Comparison of ENCODE assay signal across 17 cellular contexts in the genomic region with DNA sequence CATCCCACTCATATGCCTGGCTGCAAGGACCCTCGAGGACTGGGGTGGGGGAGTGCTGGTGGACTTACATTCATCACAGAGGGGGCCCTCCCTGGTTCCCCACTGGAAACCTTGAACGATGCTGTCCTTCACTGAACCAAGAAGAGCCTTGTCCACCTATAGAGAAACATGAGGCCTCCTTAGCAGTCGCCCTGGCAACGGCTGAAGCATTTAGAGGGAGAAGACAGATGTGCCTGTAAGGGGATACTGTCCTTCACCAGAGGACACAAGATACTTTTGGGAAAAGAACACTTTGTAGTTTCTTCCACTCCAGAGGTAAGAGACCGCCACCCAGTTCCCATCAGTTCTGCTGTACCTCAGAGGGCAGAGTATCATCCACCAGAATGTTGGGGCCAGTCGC. TPM values are rescaled to one million over a fixed set of nuclear protein-coding genes. Genes with fewer than 3 reads are reported as not detected.
A peak's percentile ranks its signal among the peaks of the same experiment; 100 is the strongest.
DNase-seq lines count a peak whose midpoint lies in the region; ATAC-seq and TF ChIP-seq lines count a peak whose summit lies in the region.
"Had no signal": no experiment of that assay in that cellular context is flagged by ENCODE, and none has a peak within 500 bp of the region (broad histone marks: within the 10 kb centered on the region; RNA-seq: fewer than 3 reads in every experiment).

No MANE protein-coding gene starts in this region.

- peak overlapping the region; percentile 37 for H3K27ac Mint-ChIP-seq in T-helper 17 cell
- H3K27ac Mint-ChIP-seq in nephron progenitor cell, result peak overlapping the region; percentile 93
- H3K27ac Mint-ChIP-seq in activated CD4-positive, alpha-beta T cell treated with anti-CD3 and anti-CD28 coated beads, Interleukin-2, amount 10 ng/mL, durations not matched to agents 24 days and 14 days, result no peak overlapping the region
- H3K27ac Mint-ChIP-seq: HFFc6 had no signal

- H3K4me3 ChIP-seq in BLaER1, result no peak overlapping the region

- peak overlapping the region; percentile 54 for H3K27ac ChIP-seq in BLaER1
- H3K27ac ChIP-seq: 22Rv1 had no signal

- no peaks in the 10 kb centered on the region for H3K4me1 Mint-ChIP-seq in T-helper 17 cell
- H3K4me1 Mint-ChIP-seq in nephron progenitor cell, result peaks cover 18% of the 10 kb centered on the region
- H3K4me1 Mint-ChIP-seq in activated CD4-positive, alpha-beta T cell treated with anti-CD3 and anti-CD28 coated beads, Interleukin-2, amount 10 ng/mL, durations not matched to agents 24 days and 14 days, result no peaks in the 10 kb centered on the region
- H3K4me1 Mint-ChIP-seq: CD4-positive, CD25-positive, alpha-beta regulatory T cell had no signal

- H3K4me1 ChIP-seq in BLaER1, result peaks cover 100% of the 10 kb centered on the region

- no peaks in the 10 kb centered on the region for H3K27me3 ChIP-seq in BLaER1

- no peak overlapping the region for H3K9ac ChIP-seq in BLaER1

- ATAC-seq in T-helper 17 cell, result no peak

- no peaks in the 10 kb centered on the region for H3K9me3 Mint-ChIP-seq in nephron progenitor cell
- no peaks in the 10 kb centered on the region for H3K9me3 Mint-ChIP-seq in activated CD4-positive, alpha-beta T cell treated with anti-CD3 and anti-CD28 coated beads, Interleukin-2, amount 10 ng/mL, durations not matched to agents 24 days and 14 days
- H3K9me3 Mint-ChIP-seq: CD4-positive, CD25-positive, alpha-beta regulatory T cell; HFFc6 had no signal

- peak; percentile 29 for DNase-seq in DMS 273 (lab: John Stamatoyannopoulos, UW; ENCODE audit: unreplicated experiment)
- no peak for DNase-seq in DMS 273 treated with DMSO at 0.1 percent for 48 hours (lab: John Stamatoyannopoulos, UW)
- no peak for DNase-seq in T-helper 17 cell
- DNase-seq in nephron progenitor cell, result peak; percentile 22
- no peak for DNase-seq in COLO829 (ENCODE audit: low spot score)
- no peak for DNase-seq in DMS53 treated with DMSO at 0.1 percent for 48 hours (lab: John Stamatoyannopoulos, UW; ENCODE audit: unreplicated experiment)
- no peak for DNase-seq in activated CD4-positive, alpha-beta T cell treated with anti-CD3 and anti-CD28 coated beads, Interleukin-2, amount 10 ng/mL, durations not matched to agents 24 days and 14 days
- DNase-seq: Calu3; CD4-positive, CD25-positive, alpha-beta regulatory T cell; HCEC 1CT; HFFc6 had no signal

- no peaks in the 10 kb centered on the region for H3K27me3 Mint-ChIP-seq in T-helper 17 cell
- H3K27me3 Mint-ChIP-seq in nephron progenitor cell (ENCODE audit: low read depth, poor library complexity), result no peaks in the 10 kb centered on the region
- no peaks in the 10 kb centered on the region for H3K27me3 Mint-ChIP-seq in activated CD4-positive, alpha-beta T cell treated with anti-CD3 and anti-CD28 coated beads, Interleukin-2, amount 10 ng/mL, durations not matched to agents 24 days and 14 days
- H3K27me3 Mint-ChIP-seq: CD4-positive, CD25-positive, alpha-beta regulatory T cell had no signal

- peaks cover 11% of the 10 kb centered on the region for H3K36me3 Mint-ChIP-seq in T-helper 17 cell (ENCODE audit: low read depth)
- peaks cover 79% of the 10 kb centered on the region for H3K36me3 Mint-ChIP-seq in nephron progenitor cell (ENCODE audit: low read depth)
- H3K36me3 Mint-ChIP-seq in activated CD4-positive, alpha-beta T cell treated with anti-CD3 and anti-CD28 coated beads, Interleukin-2, amount 10 ng/mL, durations not matched to agents 24 days and 14 days (ENCODE audit: low read depth), result peaks cover 70% of the 10 kb centered on the region

- peak overlapping the region; percentile 71; the same call in 1 of the 2 replicates for H3K4me2 ChIP-seq in BLaER1

- H3K4me3 Mint-ChIP-seq in T-helper 17 cell, result no peak overlapping the region
- peak overlapping the region; percentile 5 for H3K4me3 Mint-ChIP-seq in nephron progenitor cell
- no peak overlapping the region for H3K4me3 Mint-ChIP-seq in activated CD4-positive, alpha-beta T cell treated with anti-CD3 and anti-CD28 coated beads, Interleukin-2, amount 10 ng/mL, durations not matched to agents 24 days and 14 days
- H3K4me3 Mint-ChIP-seq: CD4-positive, CD25-positive, alpha-beta regulatory T cell; HFFc6 had no signal

- no peaks in the 10 kb centered on the region for H4K20me1 ChIP-seq in BLaER1

- H3K36me3 ChIP-seq in BLaER1, result peaks cover 70% of the 10 kb centered on the region

- TF ChIP-seq CTCF in nephron progenitor cell (IDR thresholded peaks at IDR 0.05), result no peak

- H3K9me3 ChIP-seq in BLaER1 (no peaks in the 10 kb centered on the region), T-helper 17 cell (ENCODE audit: control insufficient read depth, low read length, poor library complexity, severe bottlenecking) (peaks cover 4% of the 10 kb centered on the region)

- intact Hi-C loops in activated CD4-positive, alpha-beta T cell treated with anti-CD3 and anti-CD28 coated beads, Interleukin-2, amount 10 ng/mL, durations not matched to agents 24 days and 14 days (cut with micrococcal nuclease), result no loop called here

RNA-seq across cellular contexts. Expression of a gene that starts 6.5 kb away (rescaled TPM):
- not detected for total RNA-seq in T-helper 17 cell
- not detected in 2 replicates for total RNA-seq in activated CD4-positive, alpha-beta T cell treated with anti-CD3 and anti-CD28 coated beads, Interleukin-2, amount 10 ng/mL, durations not matched to agents 24 days and 14 days
- total RNA-seq: A673; Calu3; CD4-positive, CD25-positive, alpha-beta regulatory T cell; Daoy; H4; HFFc6; HT1080 had no signal

RNA-seq across cellular contexts. Expression of a gene that starts 24.1 kb away (rescaled TPM):
- not detected for total RNA-seq in T-helper 17 cell
- 6.1 and 7.5 TPM in 2 replicates for total RNA-seq in activated CD4-positive, alpha-beta T cell treated with anti-CD3 and anti-CD28 coated beads, Interleukin-2, amount 10 ng/mL, durations not matched to agents 24 days and 14 days
- total RNA-seq: CD4-positive, CD25-positive, alpha-beta regulatory T cell had no signal

RNA-seq across cellular contexts. Expression of a gene that starts 45.0 kb away (rescaled TPM):
- 100 to 1,000 TPM; 109 to 133 TPM for total RNA-seq in T-helper 17 cell
- total RNA-seq in activated CD4-positive, alpha-beta T cell treated with anti-CD3 and anti-CD28 coated beads, Interleukin-2, amount 10 ng/mL, durations not matched to agents 24 days and 14 days, result 244 and 262 TPM in 2 replicates

Comparison
In these comparisons a context has a peak if more than half of its experiments do, and no peak if none do; other contexts are left out.
1. DNase-seq: peak in DMS 273 (single experiment) and nephron progenitor cell (single experiment); none in DMS 273 treated with DMSO at 0.1 percent for 48 hours (single experiment), T-helper 17 cell (0 of 3), COLO829 (single experiment), DMS53 treated with DMSO at 0.1 percent for 48 hours (single experiment) and activated CD4-positive, alpha-beta T cell treated with anti-CD3 and anti-CD28 coated beads, Interleukin-2, amount 10 ng/mL, durations not matched to agents 24 days and 14 days (single experiment).